24 cellular contexts compared by ENCODE assay signal in genomic region chr3:196965804-196966173, GRCh38.
"Had no signal": no experiment of that assay in that cellular context is flagged by ENCODE, and none has a peak within 500 bp of the region (broad histone marks: within the 10 kb centered on the region; RNA-seq: fewer than 3 reads in every experiment).

No MANE protein-coding gene starts in this region.

- H3K36me3 ChIP-seq: gastrocnemius medialis, neural progenitor cell, prostate gland, right atrium auricular region, spleen, upper lobe of left lung had no signal

- H3K9ac ChIP-seq: neural progenitor cell had no signal

- H3K4me1 ChIP-seq: neural progenitor cell, prostate gland had no signal

- H2AFZ ChIP-seq: neural progenitor cell had no signal

- FAIRE-seq: colon, kidney, urothelium cell line had no signal

- H3K4me3 ChIP-seq: gastrocnemius medialis, lung, neural progenitor cell, prostate gland, right atrium auricular region, skin epidermis, spleen, testis, tibial nerve, upper lobe of left lung had no signal

- H3K9me3 ChIP-seq: gastrocnemius medialis, prostate gland, right atrium auricular region, spleen, testis, tibial nerve, upper lobe of left lung had no signal

- H3K4me2 ChIP-seq: neural progenitor cell had no signal

- H3K27me3 ChIP-seq: gastrocnemius medialis, right atrium auricular region, testis, tibial nerve, upper lobe of left lung had no signal

- DNase-seq: effector CD8-positive, alpha-beta T cell; endodermal cell; foreskin fibroblast; gastrocnemius medialis; head of caudate nucleus; kidney; nucleus accumbens; stimulated activated CD4-positive, alpha-beta T cell treated with anti-CD3 and anti-CD28 coated beads, Interleukin-4, amount 100 ng/mL, for 4 hours; stimulated activated naive CD8-positive, alpha-beta T cell treated with anti-CD3 and anti-CD28 coated beads, Interleukin-15, Interleukin-2, amounts not matched to agents 100 U/mL and 50 U/mL, for 24 hours; testis had no signal

- ATAC-seq: esophagus mucosa; gastrocnemius medialis; left lobe of liver; stimulated activated memory B cell treated with anti-CD40 and anti-IgM and Interleukin-4, amounts not matched to agents 10 μg/mL and 1 μg/mL and 100 μg/mL, for 72 hours; stimulated activated naive CD8-positive, alpha-beta T cell treated with anti-CD3 and anti-CD28 coated beads, Interleukin-15, Interleukin-2, amounts not matched to agents 100 U/mL and 50 U/mL, for 24 hours had no signal

- H3K27ac ChIP-seq: epithelial cell of prostate, gastrocnemius medialis, neural progenitor cell, prostate gland, right atrium auricular region, skin epidermis, spleen, testis, tibial nerve, upper lobe of left lung had no signal
